Comparison of ENCODE assay signal across 17 cellular contexts in the genomic region with DNA sequence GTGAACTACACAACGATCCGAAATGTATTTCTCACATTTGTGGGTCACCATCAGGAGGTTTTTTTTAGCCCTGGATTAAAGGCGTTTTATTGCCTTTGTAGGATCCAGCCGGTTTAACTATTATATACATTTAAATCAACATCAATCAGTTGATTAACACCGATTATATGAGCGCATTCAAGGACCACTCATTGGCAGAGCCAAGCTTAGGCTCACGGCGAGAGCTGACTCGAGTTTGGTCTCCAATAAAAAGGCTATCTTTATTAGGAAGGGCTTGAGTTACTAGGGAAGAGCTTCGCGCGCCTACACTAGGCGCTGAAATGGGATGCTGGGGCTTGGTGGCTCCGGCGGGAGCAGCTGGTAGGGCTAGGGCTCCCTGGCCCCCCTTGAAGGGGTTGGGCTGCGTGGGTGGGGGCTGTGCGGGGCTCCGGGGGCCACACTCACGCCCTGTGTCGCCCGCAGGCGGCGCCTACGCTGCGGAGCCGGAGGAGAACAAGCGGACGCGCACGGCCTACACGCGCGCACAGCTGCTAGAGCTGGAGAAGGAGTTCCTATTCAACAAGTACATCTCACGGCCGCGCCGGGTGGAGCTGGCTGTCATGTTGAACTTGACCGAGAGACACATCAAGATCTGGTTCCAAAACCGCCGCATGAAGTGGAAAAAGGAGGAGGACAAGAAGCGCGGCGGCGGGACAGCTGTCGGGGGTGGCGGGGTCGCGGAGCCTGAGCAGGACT. TPM values are rescaled to one million over a fixed set of nuclear protein-coding genes. Genes with fewer than 3 reads are reported as not detected.
DNase-seq lines count a peak whose midpoint lies in the region; ATAC-seq and TF ChIP-seq lines count a peak whose summit lies in the region.
"Had no signal": no experiment of that assay in that cellular context is flagged by ENCODE, and none has a peak within 500 bp of the region (broad histone marks: within the 10 kb centered on the region; RNA-seq: fewer than 3 reads in every experiment).

No MANE protein-coding gene starts in this region.

- TF ChIP-seq POLR2A in IMR-90 (IDR thresholded peaks at IDR 0.05; ENCODE audit: low read depth, low read length) (no peak), body of pancreas (IDR thresholded peaks at IDR 0.05) (peak in 2 of 3 donors; percentile 14 to 24)

- H3K9me3 ChIP-seq in IMR-90 (ENCODE audit: control insufficient read depth, insufficient read depth, low read length) (peaks cover 7% of the 10 kb centered on the region), body of pancreas (no peaks in the 10 kb centered on the region), neural cell (ENCODE audit: low read length) (peaks cover 3% of the 10 kb centered on the region)
- H3K9me3 ChIP-seq: esophagus squamous epithelium, lower lobe of right lung, upper lobe of right lung had no signal

- dilution Hi-C loops in IMR-90 (cut with HindIII; ENCODE audit: low sequenced_read_pairs, unreplicated experiment) = no loop called here

- no peak overlapping the region for H3K4ac ChIP-seq in IMR-90 (ENCODE audit: low read depth, low read length)

- H2AK5ac ChIP-seq in IMR-90 (ENCODE audit: low read depth, low read length) = no peak overlapping the region

- no peaks in the 10 kb centered on the region for H3K9me1 ChIP-seq in IMR-90 (ENCODE audit: insufficient read depth, low read length)

- H3K27ac ChIP-seq in IMR-90 (ENCODE audit: insufficient read depth, low read length) (no peak overlapping the region), body of pancreas (peak overlapping the region; percentile 50 to 91 (median 90)), neural cell (ENCODE audit: low read length) (no peak overlapping the region)
- H3K27ac ChIP-seq: esophagus squamous epithelium, lower lobe of right lung, upper lobe of right lung, VCaP had no signal

- H4K5ac ChIP-seq in IMR-90 (ENCODE audit: low read depth, low read length) = no peak overlapping the region

- intact Hi-C loops in IMR-90 (cut with micrococcal nuclease) = no loop called here
- intact Hi-C loops in body of pancreas (cut with DNase I) = no loop called here

- H3K56ac ChIP-seq in IMR-90 (ENCODE audit: extremely low read depth, insufficient read depth, low read length) = no peak overlapping the region

- H3K4me1 ChIP-seq in IMR-90 (ENCODE audit: control insufficient read depth, insufficient read depth, low read length) (peaks cover 3% of the 10 kb centered on the region; the same call in 1 of the 2 replicates), body of pancreas (peaks cover 21% of the 10 kb centered on the region)

- POLR2A ChIA-PET in IMR-90 (lab: Charles Lee; ENCODE audit: unreplicated experiment) = interaction anchor here (0.5 kb wide), 1 partner anchor 651 kb away, joined by 18 read pairs; no protein-coding TSS in a partner anchor

- TF ChIP-seq RAD21 in IMR-90 (IDR thresholded peaks at IDR 0.05; ENCODE audit: low read length) = no peak
- TF ChIP-seq RAD21 in neural cell (conservative IDR thresholded peaks at IDR 0.05) = no peak

- H3K4me2 ChIP-seq in IMR-90 (ENCODE audit: low read depth, low read length) = no peak overlapping the region
- H3K4me2 ChIP-seq in neural cell (ENCODE audit: low read length) = no peak overlapping the region

- H3K36me3 ChIP-seq in IMR-90 (ENCODE audit: control insufficient read depth, insufficient read depth, low read length) = no peaks in the 10 kb centered on the region
- no peaks in the 10 kb centered on the region for H3K36me3 ChIP-seq in body of pancreas (replicated peaks in 1 of 2; ENCODE audit: insufficient read depth in 1 of 2, low read depth in 2 of 2)
- H3K36me3 ChIP-seq in neural cell (ENCODE audit: insufficient read depth, low read length) = no peaks in the 10 kb centered on the region
- H3K36me3 ChIP-seq: esophagus squamous epithelium, lower lobe of right lung, upper lobe of right lung had no signal

- H3K23ac ChIP-seq in IMR-90 (ENCODE audit: low read depth, low read length) = no peak overlapping the region

- H2BK5ac ChIP-seq in IMR-90 (ENCODE audit: low read depth, low read length, poor library complexity, severe bottlenecking) = no peak overlapping the region

- in situ Hi-C loops in IMR-90 (cut with MboI; ENCODE audit: low sequenced_read_pairs) = no loop called here

- no peak overlapping the region for H3K4me3 ChIP-seq in IMR-90 (ENCODE audit: insufficient read depth, low read depth, low read length)
- H3K4me3 ChIP-seq in body of pancreas = no peak overlapping the region
- H3K4me3 ChIP-seq in neural cell (ENCODE audit: low read length) = no peak overlapping the region
- H3K4me3 ChIP-seq: esophagus squamous epithelium, lower lobe of right lung, upper lobe of right lung had no signal

- DNase-seq in NCI-H2227 (lab: John Stamatoyannopoulos, UW; ENCODE audit: unreplicated experiment) (peak; percentile 2), NCI-H2227 treated with DMSO at 0.1 percent for 48 hours (lab: John Stamatoyannopoulos, UW) (no peak), IMR-90 (no peak), body of pancreas (peak in 3 of 4 donors; percentile 36 to 45 (median 44)), GOT3 (lab: John Stamatoyannopoulos, UW) (no peak), Ammon's horn (ENCODE audit: low spot score) (no peak), NCI-H510A treated with DMSO at 0.1 percent for 48 hours (lab: John Stamatoyannopoulos, UW) (no peak)
- DNase-seq: esophagus squamous epithelium, lower lobe of right lung, NCI-H2081, SIG-M5, upper lobe of right lung had no signal

- H3K79me2 ChIP-seq in neural cell (replicated peaks; ENCODE audit: insufficient read depth, low read length) = no peaks in the 10 kb centered on the region

- H2AK9ac ChIP-seq in IMR-90 (replicated peaks; ENCODE audit: low read depth, low read length, poor library complexity) = no peak overlapping the region

- no peak overlapping the region for H3K14ac ChIP-seq in IMR-90 (replicated peaks; ENCODE audit: low read depth, low read length)

- no TSS peak for BruUV-seq in IMR-90 (replicated peaks; lab: Mats Ljungman, UMichigan)

- CTCF ChIA-PET in IMR-90 (lab: Yijun Ruan, JAX) = interaction anchor here (1.1 kb wide), 1 partner anchor 29 kb away, joined by 3 read pairs; no protein-coding TSS in a partner anchor

- ATAC-seq in IMR-90 (ENCODE audit: low read depth) (no peak), body of pancreas (no peak)
- ATAC-seq: lower lobe of right lung, upper lobe of right lung had no signal

- H4K91ac ChIP-seq in IMR-90 (ENCODE audit: insufficient read depth, low read depth, low read length) = no peak overlapping the region

- no peak overlapping the region for H3K18ac ChIP-seq in IMR-90 (ENCODE audit: low read depth, low read length)

- H2BK15ac ChIP-seq in IMR-90 (ENCODE audit: low read depth, low read length) = no peak overlapping the region

- no peaks in the 10 kb centered on the region for H3K9me2 ChIP-seq in neural cell (ENCODE audit: insufficient read depth, low read length)

- WGBS in IMR-90 (ENCODE audit: extremely low coverage in 2 of 2, insufficient read length in 1 of 2), 2 experiments = 2% methylated on average over 29 of the region's 48 CpGs; no CpG with 5 or more reads in 1 of the 2 experiments
- 35 to 66% methylated on average over 43 to 44 of the region's 48 CpGs for WGBS in body of pancreas, 2 donors

- H3K9ac ChIP-seq in IMR-90 (ENCODE audit: low read depth, low read length) (no peak overlapping the region), neural cell (ENCODE audit: low read length) (no peak overlapping the region)

- H2BK20ac ChIP-seq in IMR-90 (ENCODE audit: low read depth, low read length) = no peak overlapping the region

- peaks cover 95% of the 10 kb centered on the region for H3K27me3 ChIP-seq in IMR-90 (ENCODE audit: control insufficient read depth, insufficient read depth, low read length)
- no peaks in the 10 kb centered on the region for H3K27me3 ChIP-seq in body of pancreas
- H3K27me3 ChIP-seq in neural cell (ENCODE audit: insufficient read depth, low read depth, low read length) = peaks cover 100% of the 10 kb centered on the region

- H2BK120ac ChIP-seq in IMR-90 (ENCODE audit: low read depth, low read length) = no peak overlapping the region

- no peak for TF ChIP-seq CTCF in IMR-90 (conservative IDR thresholded peaks at IDR 0.05; ENCODE audit: low read depth, low read length)
- no peak for TF ChIP-seq CTCF in body of pancreas (IDR thresholded peaks at IDR 0.05)
- no peak for TF ChIP-seq CTCF in neural cell (IDR thresholded peaks at IDR 0.05; ENCODE audit: poor library complexity, severe bottlenecking)

- no peak overlapping the region for H4K8ac ChIP-seq in IMR-90 (ENCODE audit: low read depth in 2 of 2, low read length in 2 of 2)

- no peaks in the 10 kb centered on the region for H3F3A ChIP-seq in neural cell (ENCODE audit: insufficient read depth, low read length, poor library complexity, severe bottlenecking)

- H4K20me1 ChIP-seq in IMR-90 (ENCODE audit: insufficient read depth, low read length) = no peaks in the 10 kb centered on the region
- no peaks in the 10 kb centered on the region for H4K20me1 ChIP-seq in neural cell (ENCODE audit: insufficient read depth)

- TF ChIP-seq EP300 in neural cell (conservative IDR thresholded peaks at IDR 0.05; ENCODE audit: poor library complexity, severe bottlenecking) = no peak

- no peaks in the 10 kb centered on the region for H3K79me1 ChIP-seq in IMR-90 (ENCODE audit: low read depth in 1 of 2, low read length in 2 of 2)

- peak overlapping the region; percentile 24 for H2AFZ ChIP-seq in IMR-90 (replicated peaks; ENCODE audit: low read length, poor library complexity)
- H2AFZ ChIP-seq in neural cell (ENCODE audit: low read depth, low read length) = no peak overlapping the region

TF ChIP-seq in IMR-90, 13 proteins besides CTCF, POLR2A, EP300 and RAD21 (continues in another document):
- no peak for TF ChIP-seq SMC3 (IDR thresholded peaks at IDR 0.05; ENCODE audit: low read depth, low read length)
- TF ChIP-seq CHD1 (IDR thresholded peaks at IDR 0.05; ENCODE audit: low read depth, low read length) = no peak
- TF ChIP-seq MAFK (IDR thresholded peaks at IDR 0.05; ENCODE audit: low read depth, low read length) = no peak

TF ChIP-seq in neural cell, 6 proteins besides CTCF, POLR2A, EP300 and RAD21:
- TF ChIP-seq EZH2 (IDR thresholded peaks at IDR 0.05; ENCODE audit: borderline replicate concordance, insufficient read depth, low read length, poor library complexity, severe bottlenecking) = peak; percentile 90
- TF ChIP-seq SMC3 (conservative IDR thresholded peaks at IDR 0.05; ENCODE audit: poor library complexity) = no peak

RNA-seq across cellular contexts. Expression of a gene that starts 4.2 kb away (rescaled TPM):
- total RNA-seq in IMR-90 (2012; rRNA removed) (not detected in 2 replicates), body of pancreas (10 to 100 TPM in 1 of 2 donors, 1 to 10 TPM in 1; 6.5 to 25.1 TPM)
- polyA plus RNA-seq in IMR-90 (2012; rRNA removed) (not detected in 2 replicates), neural cell (not detected in 2 replicates)
- not detected in 2 replicates for polyA plus RNA-seq in IMR-90 (2012; cell fraction: cytosol; rRNA removed)
- polyA plus RNA-seq in IMR-90 (2012; cell fraction: nucleus; rRNA removed; ENCODE audit: low replicate concordance) = not detected in 2 replicates
- polyA minus RNA-seq in neural cell = not detected in 2 replicates
- total RNA-seq: A172, chondrocyte, esophagus squamous epithelium, lower lobe of right lung, osteocyte, upper lobe of right lung had no signal

RNA-seq across cellular contexts. Expression of a gene that starts 45.2 kb away (rescaled TPM):
- total RNA-seq in IMR-90 (2012; rRNA removed) = not detected in 2 replicates
- polyA plus RNA-seq in IMR-90 (2012; rRNA removed) = not detected in 2 replicates
- polyA plus RNA-seq in IMR-90 (2012; cell fraction: cytosol; rRNA removed) = not detected in 2 replicates
- polyA plus RNA-seq in IMR-90 (2012; cell fraction: nucleus; rRNA removed; ENCODE audit: low replicate concordance) = not detected in 2 replicates
- 1 to 10 TPM; 1.3 to 1.6 TPM for total RNA-seq in body of pancreas
- polyA plus RNA-seq in neural cell = not detected in 2 replicates
- polyA minus RNA-seq in neural cell = not detected in 2 replicates
- total RNA-seq: A172, chondrocyte, esophagus squamous epithelium, lower lobe of right lung, osteocyte, upper lobe of right lung had no signal

Comparison
In these comparisons a context has a peak if more than half of its experiments do, and no peak if none do; other contexts are left out.
1. DNase-seq: peak in NCI-H2227 (single experiment) and body of pancreas (3 of 4); none in NCI-H2227 treated with DMSO at 0.1 percent for 48 hours (single experiment), IMR-90 (single experiment), GOT3 (single experiment), Ammon's horn (single experiment) and NCI-H510A treated with DMSO at 0.1 percent for 48 hours (single experiment).
2. H3K27ac ChIP-seq: peak in body of pancreas (4 of 4); none in IMR-90 (single experiment) and neural cell (single experiment).